ENCODE assay signal across 1 cellular context in the genomic region with DNA sequence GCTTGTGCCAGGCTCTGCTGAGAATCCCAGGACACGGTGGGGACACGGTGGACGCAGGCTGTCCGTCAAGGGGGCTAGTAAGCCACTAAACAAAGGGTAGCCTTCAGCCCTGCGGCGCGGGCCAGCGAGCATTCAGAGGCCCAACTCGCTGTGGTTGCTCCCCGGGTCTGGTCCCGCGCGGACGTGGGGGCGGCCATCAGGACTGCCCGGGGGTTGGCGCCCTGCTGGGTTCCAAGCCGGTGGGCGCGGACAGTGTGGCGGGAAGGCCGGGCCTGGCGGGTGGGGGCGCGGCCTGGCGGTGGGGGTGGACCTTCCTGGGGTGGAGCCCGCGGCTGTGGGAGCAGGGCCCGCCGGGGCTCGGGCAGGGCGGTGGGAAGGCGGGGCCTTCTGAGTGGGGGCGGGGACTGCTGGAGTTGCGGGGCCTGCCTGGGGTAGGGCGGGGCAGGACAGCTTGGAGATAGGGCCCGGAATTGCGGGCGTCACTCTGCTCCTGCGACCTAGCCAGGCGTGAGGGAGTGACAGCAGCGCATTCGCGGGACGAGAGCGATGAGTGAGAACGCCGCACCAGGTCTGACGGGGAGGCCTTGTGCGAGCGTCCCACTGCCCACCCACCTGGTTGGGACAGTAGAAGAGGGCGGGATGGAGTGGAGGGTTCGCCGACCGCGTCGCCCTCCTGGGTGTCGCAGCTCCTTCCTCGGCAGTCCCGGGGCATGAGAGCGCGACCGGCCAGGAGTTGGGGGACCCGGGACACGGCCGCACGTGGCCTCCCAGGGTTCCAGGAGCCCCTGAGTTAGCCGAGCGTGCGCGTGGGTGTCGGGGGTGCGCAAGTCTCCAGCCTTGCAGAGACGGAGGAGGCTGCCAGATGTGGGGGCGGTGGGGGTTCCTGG.
TF ChIP-seq lines count a peak whose summit lies in the region.

A gene with protein sequence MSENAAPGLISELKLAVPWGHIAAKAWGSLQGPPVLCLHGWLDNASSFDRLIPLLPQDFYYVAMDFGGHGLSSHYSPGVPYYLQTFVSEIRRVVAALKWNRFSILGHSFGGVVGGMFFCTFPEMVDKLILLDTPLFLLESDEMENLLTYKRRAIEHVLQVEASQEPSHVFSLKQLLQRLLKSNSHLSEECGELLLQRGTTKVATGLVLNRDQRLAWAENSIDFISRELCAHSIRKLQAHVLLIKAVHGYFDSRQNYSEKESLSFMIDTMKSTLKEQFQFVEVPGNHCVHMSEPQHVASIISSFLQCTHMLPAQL (plus strand): TSS at position 482 of the 887 bp plus-strand sequence. CDS start 65 bp downstream, at position 547.

TF ChIP-seq in WTC11, 78 proteins besides CTCF, POLR2A, EP300 and RAD21 (continued from another document and continues in another):
- TF ChIP-seq, protein P1, sequence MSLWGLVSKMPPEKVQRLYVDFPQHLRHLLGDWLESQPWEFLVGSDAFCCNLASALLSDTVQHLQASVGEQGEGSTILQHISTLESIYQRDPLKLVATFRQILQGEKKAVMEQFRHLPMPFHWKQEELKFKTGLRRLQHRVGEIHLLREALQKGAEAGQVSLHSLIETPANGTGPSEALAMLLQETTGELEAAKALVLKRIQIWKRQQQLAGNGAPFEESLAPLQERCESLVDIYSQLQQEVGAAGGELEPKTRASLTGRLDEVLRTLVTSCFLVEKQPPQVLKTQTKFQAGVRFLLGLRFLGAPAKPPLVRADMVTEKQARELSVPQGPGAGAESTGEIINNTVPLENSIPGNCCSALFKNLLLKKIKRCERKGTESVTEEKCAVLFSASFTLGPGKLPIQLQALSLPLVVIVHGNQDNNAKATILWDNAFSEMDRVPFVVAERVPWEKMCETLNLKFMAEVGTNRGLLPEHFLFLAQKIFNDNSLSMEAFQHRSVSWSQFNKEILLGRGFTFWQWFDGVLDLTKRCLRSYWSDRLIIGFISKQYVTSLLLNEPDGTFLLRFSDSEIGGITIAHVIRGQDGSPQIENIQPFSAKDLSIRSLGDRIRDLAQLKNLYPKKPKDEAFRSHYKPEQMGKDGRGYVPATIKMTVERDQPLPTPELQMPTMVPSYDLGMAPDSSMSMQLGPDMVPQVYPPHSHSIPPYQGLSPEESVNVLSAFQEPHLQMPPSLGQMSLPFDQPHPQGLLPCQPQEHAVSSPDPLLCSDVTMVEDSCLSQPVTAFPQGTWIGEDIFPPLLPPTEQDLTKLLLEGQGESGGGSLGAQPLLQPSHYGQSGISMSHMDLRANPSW (CRISPR knock-in tag; conservative IDR thresholded peaks at IDR 0.05; ENCODE audit: low read depth): 0 out of 2 replicates have a peak, but pooled peaks have one; percentile 6
- no peak for TF ChIP-seq EMX1 (CRISPR knock-in tag; IDR thresholded peaks at IDR 0.05)
- TF ChIP-seq ZNF219 (CRISPR knock-in tag; IDR thresholded peaks at IDR 0.05; ENCODE audit: borderline replicate concordance): no peak
- peak; percentile 22; the same call in 1 of the 2 replicates for TF ChIP-seq ESRRA (CRISPR knock-in tag; IDR thresholded peaks at IDR 0.05; ENCODE audit: borderline replicate concordance)
- 0 out of 2 replicates have a peak, but pooled peaks have one; percentile 39 for TF ChIP-seq KAT7 (CRISPR knock-in tag; IDR thresholded peaks at IDR 0.05; ENCODE audit: borderline replicate concordance)
- TF ChIP-seq, protein P2, sequence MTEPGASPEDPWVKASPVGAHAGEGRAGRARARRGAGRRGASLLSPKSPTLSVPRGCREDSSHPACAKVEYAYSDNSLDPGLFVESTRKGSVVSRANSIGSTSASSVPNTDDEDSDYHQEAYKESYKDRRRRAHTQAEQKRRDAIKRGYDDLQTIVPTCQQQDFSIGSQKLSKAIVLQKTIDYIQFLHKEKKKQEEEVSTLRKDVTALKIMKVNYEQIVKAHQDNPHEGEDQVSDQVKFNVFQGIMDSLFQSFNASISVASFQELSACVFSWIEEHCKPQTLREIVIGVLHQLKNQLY (CRISPR knock-in tag; IDR thresholded peaks at IDR 0.05): 0 out of 2 replicates have a peak, but pooled peaks have one; percentile 67
- TF ChIP-seq, protein P3, sequence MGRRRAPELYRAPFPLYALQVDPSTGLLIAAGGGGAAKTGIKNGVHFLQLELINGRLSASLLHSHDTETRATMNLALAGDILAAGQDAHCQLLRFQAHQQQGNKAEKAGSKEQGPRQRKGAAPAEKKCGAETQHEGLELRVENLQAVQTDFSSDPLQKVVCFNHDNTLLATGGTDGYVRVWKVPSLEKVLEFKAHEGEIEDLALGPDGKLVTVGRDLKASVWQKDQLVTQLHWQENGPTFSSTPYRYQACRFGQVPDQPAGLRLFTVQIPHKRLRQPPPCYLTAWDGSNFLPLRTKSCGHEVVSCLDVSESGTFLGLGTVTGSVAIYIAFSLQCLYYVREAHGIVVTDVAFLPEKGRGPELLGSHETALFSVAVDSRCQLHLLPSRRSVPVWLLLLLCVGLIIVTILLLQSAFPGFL (CRISPR knock-in tag; IDR thresholded peaks at IDR 0.05; ENCODE audit: borderline replicate concordance): no peak
- TF ChIP-seq, protein P4, sequence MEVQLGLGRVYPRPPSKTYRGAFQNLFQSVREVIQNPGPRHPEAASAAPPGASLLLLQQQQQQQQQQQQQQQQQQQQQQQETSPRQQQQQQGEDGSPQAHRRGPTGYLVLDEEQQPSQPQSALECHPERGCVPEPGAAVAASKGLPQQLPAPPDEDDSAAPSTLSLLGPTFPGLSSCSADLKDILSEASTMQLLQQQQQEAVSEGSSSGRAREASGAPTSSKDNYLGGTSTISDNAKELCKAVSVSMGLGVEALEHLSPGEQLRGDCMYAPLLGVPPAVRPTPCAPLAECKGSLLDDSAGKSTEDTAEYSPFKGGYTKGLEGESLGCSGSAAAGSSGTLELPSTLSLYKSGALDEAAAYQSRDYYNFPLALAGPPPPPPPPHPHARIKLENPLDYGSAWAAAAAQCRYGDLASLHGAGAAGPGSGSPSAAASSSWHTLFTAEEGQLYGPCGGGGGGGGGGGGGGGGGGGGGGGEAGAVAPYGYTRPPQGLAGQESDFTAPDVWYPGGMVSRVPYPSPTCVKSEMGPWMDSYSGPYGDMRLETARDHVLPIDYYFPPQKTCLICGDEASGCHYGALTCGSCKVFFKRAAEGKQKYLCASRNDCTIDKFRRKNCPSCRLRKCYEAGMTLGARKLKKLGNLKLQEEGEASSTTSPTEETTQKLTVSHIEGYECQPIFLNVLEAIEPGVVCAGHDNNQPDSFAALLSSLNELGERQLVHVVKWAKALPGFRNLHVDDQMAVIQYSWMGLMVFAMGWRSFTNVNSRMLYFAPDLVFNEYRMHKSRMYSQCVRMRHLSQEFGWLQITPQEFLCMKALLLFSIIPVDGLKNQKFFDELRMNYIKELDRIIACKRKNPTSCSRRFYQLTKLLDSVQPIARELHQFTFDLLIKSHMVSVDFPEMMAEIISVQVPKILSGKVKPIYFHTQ (CRISPR knock-in tag; IDR thresholded peaks at IDR 0.05): no peak
- TF ChIP-seq, protein P5, sequence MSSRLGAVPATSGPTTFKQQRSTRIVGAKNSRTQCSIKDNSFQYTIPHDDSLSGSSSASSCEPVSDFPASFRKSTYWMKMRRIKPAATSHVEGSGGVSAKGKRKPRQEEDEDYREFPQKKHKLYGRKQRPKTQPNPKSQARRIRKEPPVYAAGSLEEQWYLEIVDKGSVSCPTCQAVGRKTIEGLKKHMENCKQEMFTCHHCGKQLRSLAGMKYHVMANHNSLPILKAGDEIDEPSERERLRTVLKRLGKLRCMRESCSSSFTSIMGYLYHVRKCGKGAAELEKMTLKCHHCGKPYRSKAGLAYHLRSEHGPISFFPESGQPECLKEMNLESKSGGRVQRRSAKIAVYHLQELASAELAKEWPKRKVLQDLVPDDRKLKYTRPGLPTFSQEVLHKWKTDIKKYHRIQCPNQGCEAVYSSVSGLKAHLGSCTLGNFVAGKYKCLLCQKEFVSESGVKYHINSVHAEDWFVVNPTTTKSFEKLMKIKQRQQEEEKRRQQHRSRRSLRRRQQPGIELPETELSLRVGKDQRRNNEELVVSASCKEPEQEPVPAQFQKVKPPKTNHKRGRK (CRISPR knock-in tag; IDR thresholded peaks at IDR 0.05; ENCODE audit: borderline replicate concordance): peak; percentile 24; the same call in 1 of the 2 replicates
- TF ChIP-seq JUN (CRISPR knock-in tag; IDR thresholded peaks at IDR 0.05): no peak
- 0 out of 2 replicates have a peak, but pooled peaks have one; percentile 48 for TF ChIP-seq ZNF232 (CRISPR knock-in tag; IDR thresholded peaks at IDR 0.05)
- no peak for TF ChIP-seq ETV6 (CRISPR knock-in tag; IDR thresholded peaks at IDR 0.05)
- TF ChIP-seq, protein P6, sequence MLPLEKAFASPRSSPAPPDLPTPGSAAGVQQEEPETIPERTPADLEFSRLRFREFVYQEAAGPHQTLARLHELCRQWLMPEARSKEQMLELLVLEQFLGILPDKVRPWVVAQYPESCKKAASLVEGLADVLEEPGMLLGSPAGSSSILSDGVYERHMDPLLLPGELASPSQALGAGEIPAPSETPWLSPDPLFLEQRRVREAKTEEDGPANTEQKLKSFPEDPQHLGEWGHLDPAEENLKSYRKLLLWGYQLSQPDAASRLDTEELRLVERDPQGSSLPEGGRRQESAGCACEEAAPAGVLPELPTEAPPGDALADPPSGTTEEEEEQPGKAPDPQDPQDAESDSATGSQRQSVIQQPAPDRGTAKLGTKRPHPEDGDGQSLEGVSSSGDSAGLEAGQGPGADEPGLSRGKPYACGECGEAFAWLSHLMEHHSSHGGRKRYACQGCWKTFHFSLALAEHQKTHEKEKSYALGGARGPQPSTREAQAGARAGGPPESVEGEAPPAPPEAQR (CRISPR knock-in tag; IDR thresholded peaks at IDR 0.05): no peak
- TF ChIP-seq, protein P7, sequence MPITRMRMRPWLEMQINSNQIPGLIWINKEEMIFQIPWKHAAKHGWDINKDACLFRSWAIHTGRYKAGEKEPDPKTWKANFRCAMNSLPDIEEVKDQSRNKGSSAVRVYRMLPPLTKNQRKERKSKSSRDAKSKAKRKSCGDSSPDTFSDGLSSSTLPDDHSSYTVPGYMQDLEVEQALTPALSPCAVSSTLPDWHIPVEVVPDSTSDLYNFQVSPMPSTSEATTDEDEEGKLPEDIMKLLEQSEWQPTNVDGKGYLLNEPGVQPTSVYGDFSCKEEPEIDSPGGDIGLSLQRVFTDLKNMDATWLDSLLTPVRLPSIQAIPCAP (CRISPR knock-in tag; IDR thresholded peaks at IDR 0.05): no peak
- TF ChIP-seq, protein P8, sequence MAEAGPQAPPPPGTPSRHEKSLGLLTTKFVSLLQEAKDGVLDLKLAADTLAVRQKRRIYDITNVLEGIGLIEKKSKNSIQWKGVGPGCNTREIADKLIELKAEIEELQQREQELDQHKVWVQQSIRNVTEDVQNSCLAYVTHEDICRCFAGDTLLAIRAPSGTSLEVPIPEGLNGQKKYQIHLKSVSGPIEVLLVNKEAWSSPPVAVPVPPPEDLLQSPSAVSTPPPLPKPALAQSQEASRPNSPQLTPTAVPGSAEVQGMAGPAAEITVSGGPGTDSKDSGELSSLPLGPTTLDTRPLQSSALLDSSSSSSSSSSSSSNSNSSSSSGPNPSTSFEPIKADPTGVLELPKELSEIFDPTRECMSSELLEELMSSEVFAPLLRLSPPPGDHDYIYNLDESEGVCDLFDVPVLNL (CRISPR knock-in tag; IDR thresholded peaks at IDR 0.05; ENCODE audit: borderline replicate concordance, low read depth): peak; percentile 85
- TF ChIP-seq, protein P9, sequence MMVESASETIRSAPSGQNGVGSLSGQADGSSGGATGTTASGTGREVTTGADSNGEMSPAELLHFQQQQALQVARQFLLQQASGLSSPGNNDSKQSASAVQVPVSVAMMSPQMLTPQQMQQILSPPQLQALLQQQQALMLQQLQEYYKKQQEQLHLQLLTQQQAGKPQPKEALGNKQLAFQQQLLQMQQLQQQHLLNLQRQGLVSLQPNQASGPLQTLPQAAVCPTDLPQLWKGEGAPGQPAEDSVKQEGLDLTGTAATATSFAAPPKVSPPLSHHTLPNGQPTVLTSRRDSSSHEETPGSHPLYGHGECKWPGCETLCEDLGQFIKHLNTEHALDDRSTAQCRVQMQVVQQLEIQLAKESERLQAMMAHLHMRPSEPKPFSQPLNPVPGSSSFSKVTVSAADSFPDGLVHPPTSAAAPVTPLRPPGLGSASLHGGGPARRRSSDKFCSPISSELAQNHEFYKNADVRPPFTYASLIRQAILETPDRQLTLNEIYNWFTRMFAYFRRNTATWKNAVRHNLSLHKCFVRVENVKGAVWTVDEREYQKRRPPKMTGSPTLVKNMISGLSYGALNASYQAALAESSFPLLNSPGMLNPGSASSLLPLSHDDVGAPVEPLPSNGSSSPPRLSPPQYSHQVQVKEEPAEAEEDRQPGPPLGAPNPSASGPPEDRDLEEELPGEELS (CRISPR knock-in tag; IDR thresholded peaks at IDR 0.05): no peak
- TF ChIP-seq ZNF671 (CRISPR knock-in tag; IDR thresholded peaks at IDR 0.05): no peak
- peak; percentile 77 for TF ChIP-seq TEAD1 (CRISPR knock-in tag; IDR thresholded peaks at IDR 0.05)
- TF ChIP-seq ZBTB21 (CRISPR knock-in tag; IDR thresholded peaks at IDR 0.05; ENCODE audit: borderline replicate concordance): peak; percentile 28; the same call in 1 of the 2 replicates
- no peak for TF ChIP-seq GABPB1 (CRISPR knock-in tag; IDR thresholded peaks at IDR 0.05)
- TF ChIP-seq, protein P10, sequence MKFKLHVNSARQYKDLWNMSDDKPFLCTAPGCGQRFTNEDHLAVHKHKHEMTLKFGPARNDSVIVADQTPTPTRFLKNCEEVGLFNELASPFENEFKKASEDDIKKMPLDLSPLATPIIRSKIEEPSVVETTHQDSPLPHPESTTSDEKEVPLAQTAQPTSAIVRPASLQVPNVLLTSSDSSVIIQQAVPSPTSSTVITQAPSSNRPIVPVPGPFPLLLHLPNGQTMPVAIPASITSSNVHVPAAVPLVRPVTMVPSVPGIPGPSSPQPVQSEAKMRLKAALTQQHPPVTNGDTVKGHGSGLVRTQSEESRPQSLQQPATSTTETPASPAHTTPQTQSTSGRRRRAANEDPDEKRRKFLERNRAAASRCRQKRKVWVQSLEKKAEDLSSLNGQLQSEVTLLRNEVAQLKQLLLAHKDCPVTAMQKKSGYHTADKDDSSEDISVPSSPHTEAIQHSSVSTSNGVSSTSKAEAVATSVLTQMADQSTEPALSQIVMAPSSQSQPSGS (CRISPR knock-in tag; IDR thresholded peaks at IDR 0.05; ENCODE audit: borderline replicate concordance, low read depth): no peak
- no peak for TF ChIP-seq SMAD4 (CRISPR knock-in tag; IDR thresholded peaks at IDR 0.05)
- TF ChIP-seq, protein P11, sequence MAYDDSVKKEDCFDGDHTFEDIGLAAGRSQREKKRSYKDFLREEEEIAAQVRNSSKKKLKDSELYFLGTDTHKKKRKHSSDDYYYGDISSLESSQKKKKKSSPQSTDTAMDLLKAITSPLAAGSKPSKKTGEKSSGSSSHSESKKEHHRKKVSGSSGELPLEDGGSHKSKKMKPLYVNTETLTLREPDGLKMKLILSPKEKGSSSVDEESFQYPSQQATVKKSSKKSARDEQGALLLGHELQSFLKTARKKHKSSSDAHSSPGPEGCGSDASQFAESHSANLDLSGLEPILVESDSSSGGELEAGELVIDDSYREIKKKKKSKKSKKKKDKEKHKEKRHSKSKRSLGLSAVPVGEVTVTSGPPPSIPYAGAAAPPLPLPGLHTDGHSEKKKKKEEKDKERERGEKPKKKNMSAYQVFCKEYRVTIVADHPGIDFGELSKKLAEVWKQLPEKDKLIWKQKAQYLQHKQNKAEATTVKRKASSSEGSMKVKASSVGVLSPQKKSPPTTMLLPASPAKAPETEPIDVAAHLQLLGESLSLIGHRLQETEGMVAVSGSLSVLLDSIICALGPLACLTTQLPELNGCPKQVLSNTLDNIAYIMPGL (CRISPR knock-in tag; IDR thresholded peaks at IDR 0.05): no peak
- TF ChIP-seq, protein P12, sequence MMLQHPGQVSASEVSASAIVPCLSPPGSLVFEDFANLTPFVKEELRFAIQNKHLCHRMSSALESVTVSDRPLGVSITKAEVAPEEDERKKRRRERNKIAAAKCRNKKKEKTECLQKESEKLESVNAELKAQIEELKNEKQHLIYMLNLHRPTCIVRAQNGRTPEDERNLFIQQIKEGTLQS (CRISPR knock-in tag; conservative IDR thresholded peaks at IDR 0.05): 0 out of 2 replicates have a peak, but pooled peaks have one; percentile 8
- TF ChIP-seq ZNF317 (CRISPR knock-in tag; IDR thresholded peaks at IDR 0.05; ENCODE audit: borderline replicate concordance, low read depth): 0 out of 2 replicates have a peak, but pooled peaks have one; percentile 2
- TF ChIP-seq NFYB (CRISPR knock-in tag; conservative IDR thresholded peaks at IDR 0.05; ENCODE audit: low read depth): peak; percentile 43
- 0 out of 2 replicates have a peak, but pooled peaks have one; percentile 40 for TF ChIP-seq CBFB (CRISPR knock-in tag; IDR thresholded peaks at IDR 0.05; ENCODE audit: low read depth)
- no peak for TF ChIP-seq NR2C2 (CRISPR knock-in tag; IDR thresholded peaks at IDR 0.05)
- TF ChIP-seq SP1 (CRISPR knock-in tag; conservative IDR thresholded peaks at IDR 0.05): peak; percentile 85
